In genomic region chr2:224036731-224037376, GRCh38 we compare ENCODE assay signal across 14 cellular contexts.
DNase-seq lines count a peak whose midpoint lies in the region; ATAC-seq and TF ChIP-seq lines count a peak whose summit lies in the region.
"Had no signal": no experiment of that assay in that cellular context is flagged by ENCODE, and none has a peak within 500 bp of the region (broad histone marks: within the 10 kb centered on the region; RNA-seq: fewer than 3 reads in every experiment).

No MANE protein-coding gene starts in this region.

- DNase-seq in NCI-H82 (lab: John Stamatoyannopoulos, UW): peak; percentile 41
- DNase-seq in NCI-H82 treated with DMSO at 0.1 percent for 48 hours (lab: John Stamatoyannopoulos, UW; ENCODE audit: unreplicated experiment): no peak
- DNase-seq in astrocyte of the spinal cord (ENCODE audit: low read depth, low spot score): peak; percentile 40
- no peak for DNase-seq in nucleus accumbens (lab: John Stamatoyannopoulos, UW)
- DNase-seq in SIG-M5 (lab: John Stamatoyannopoulos, UW): no peak
- DNase-seq: body of pancreas, GOT3, kidney glomerular epithelial cell, NCI-H524 treated with DMSO at 0.1 percent for 48 hours had no signal

- H3K4me3 ChIP-seq in HEK293 (ENCODE audit: low read depth, low read length): no peak overlapping the region
- peak overlapping the region; percentile 72 for H3K4me3 ChIP-seq in astrocyte of the spinal cord (ENCODE audit: low read depth, low read length)
- H3K4me3 ChIP-seq: body of pancreas, SJSA1 had no signal

- in situ Hi-C loops in astrocyte of the spinal cord (cut with HindIII; ENCODE audit: low sequenced_read_pairs): no loop called here

- no peaks in the 10 kb centered on the region for H3K9me3 ChIP-seq in HEK293 (ENCODE audit: control insufficient read depth, insufficient read depth, low read depth, low read length)
- H3K9me3 ChIP-seq: body of pancreas had no signal

- CTCF ChIA-PET in HEK293 (lab: Yijun Ruan, JAX): interaction anchor here (0.6 to 1.3 kb wide), 3 partner anchors 31 to 248 kb away, joined by 3 to 4 read pairs (median 3); no protein-coding TSS in a partner anchor

- no peak overlapping the region for H3K27ac ChIP-seq in HEK293 (ENCODE audit: extremely low read depth, low read depth, low read length)
- H3K27ac ChIP-seq: body of pancreas, parathyroid adenoma, SJSA1 had no signal

- no peak for TF ChIP-seq CTCF in HEK293 (tag by site-specific recombination; IDR thresholded peaks at IDR 0.05)
- no peak for TF ChIP-seq CTCF in astrocyte of the spinal cord (IDR thresholded peaks at IDR 0.05; ENCODE audit: low read depth, low read length)
- TF ChIP-seq CTCF in nephron (IDR thresholded peaks at IDR 0.05; ENCODE audit: unreplicated experiment in 3 of 3): no peak

- no peaks in the 10 kb centered on the region for H3K36me3 ChIP-seq in HEK293 (ENCODE audit: control insufficient read depth in 2 of 2, insufficient read depth in 1 of 2, low read length in 2 of 2)

- H3K4me3 Mint-ChIP-seq in nephron: peak overlapping the region; percentile 92 to 97 (median 92)

- H3K4me1 ChIP-seq in HEK293 (ENCODE audit: control insufficient read depth, insufficient read depth, low read length): peaks cover 17% of the 10 kb centered on the region; the same call in 1 of the 2 replicates
- H3K4me1 ChIP-seq: parathyroid adenoma had no signal

- H3K9me3 Mint-ChIP-seq in nephron: no peaks in the 10 kb centered on the region

- peaks cover 38% of the 10 kb centered on the region for H3K4me1 Mint-ChIP-seq in nephron

- POLR2A ChIA-PET in HEK293 (lab: Yijun Ruan, JAX): no interaction called here

- no peak overlapping the region for H3K27ac Mint-ChIP-seq in nephron

- peaks cover 2% of the 10 kb centered on the region for H3K36me3 Mint-ChIP-seq in nephron (ENCODE audit: low read depth)

- no peak for ATAC-seq in HG03108 (IDR thresholded peaks at IDR 0.05; ENCODE audit: unreplicated experiment)
- ATAC-seq: body of pancreas had no signal

- H3K27me3 Mint-ChIP-seq in nephron (ENCODE audit: low read depth): peaks cover 33% of the 10 kb centered on the region

TF ChIP-seq in HEK293, 187 proteins besides CTCF, POLR2A, EP300 and RAD21:
- peak; percentile 57 for TF ChIP-seq PRDM4 (tag by site-specific recombination; IDR thresholded peaks at IDR 0.05)
- TF ChIP-seq PRDM6 (tag by site-specific recombination; IDR thresholded peaks at IDR 0.05): 0 out of 2 replicates have a peak, but pooled peaks have one; percentile 12
- TF ChIP-seq GLIS1 (tag by site-specific recombination; IDR thresholded peaks at IDR 0.05): peak; percentile 40; the same call in 1 of the 2 replicates
- TF ChIP-seq REST (tag by site-specific recombination; IDR thresholded peaks at IDR 0.05): no peak
- no peak for TF ChIP-seq ZBTB11 (tag by site-specific recombination; conservative IDR thresholded peaks at IDR 0.05; ENCODE audit: low read depth)
TF ChIP-seq in HEK293: peak in this region for 3.

Comparison
In these comparisons a context has a peak if more than half of its experiments do, and no peak if none do; other contexts are left out.
1. DNase-seq: peak in NCI-H82 (single experiment) and astrocyte of the spinal cord (single experiment); none in NCI-H82 treated with DMSO at 0.1 percent for 48 hours (single experiment), nucleus accumbens (0 of 56) and SIG-M5 (single experiment).